In the genomic region with DNA sequence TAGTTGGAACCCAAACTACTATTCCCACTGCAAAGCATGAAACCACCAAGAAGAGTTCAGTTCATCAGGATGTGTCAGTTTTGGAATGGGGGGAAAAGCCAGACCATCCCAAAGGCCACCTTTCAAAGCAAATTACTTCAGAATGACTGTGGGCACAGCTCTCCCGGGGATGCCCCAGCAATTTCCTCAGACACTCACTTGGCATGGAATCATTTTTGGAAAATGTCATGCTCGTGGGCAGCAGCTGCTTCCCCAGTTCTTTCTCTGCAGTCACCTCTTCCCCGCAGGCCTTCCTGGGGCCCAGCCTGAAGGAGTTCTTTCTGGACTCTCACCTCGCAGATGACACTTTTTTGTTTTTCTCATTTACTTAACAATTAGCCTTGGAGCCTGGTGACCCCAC, we compare ENCODE assay signal across 16 cellular contexts.
A peak's percentile ranks its signal among the peaks of the same experiment; 100 is the strongest.
DNase-seq lines count a peak whose midpoint lies in the region; ATAC-seq and TF ChIP-seq lines count a peak whose summit lies in the region.
"Had no signal": no experiment of that assay in that cellular context is flagged by ENCODE, and none has a peak within 500 bp of the region (broad histone marks: within the 10 kb centered on the region; RNA-seq: fewer than 3 reads in every experiment).

No MANE protein-coding gene starts in this region.

- peaks cover 3% of the 10 kb centered on the region for H3K36me3 ChIP-seq in left ventricle myocardium inferior
- H3K36me3 ChIP-seq in naive thymus-derived CD4-positive, alpha-beta T cell (ENCODE audit: control insufficient read depth in 2 of 3, insufficient read depth in 3 of 3, low read length in 3 of 3): no peaks in the 10 kb centered on the region
- no peaks in the 10 kb centered on the region for H3K36me3 ChIP-seq in Caco-2 (ENCODE audit: control insufficient read depth, insufficient read depth, low read length)
- H3K36me3 ChIP-seq: BLaER1 had no signal

- no peak for ATAC-seq in right cardiac atrium
- no peak for ATAC-seq in naive thymus-derived CD4-positive, alpha-beta T cell
- no peak for ATAC-seq in WTC11
- ATAC-seq in HG02970 (IDR thresholded peaks at IDR 0.05; ENCODE audit: low FRiP score, unreplicated experiment): no peak

- no peaks in the 10 kb centered on the region for H3K27me3 Mint-ChIP-seq in naive thymus-derived CD4-positive, alpha-beta T cell
- no peaks in the 10 kb centered on the region; the same call in 1 of the 2 replicates for H3K27me3 Mint-ChIP-seq in WTC11 (ENCODE audit: low read depth)
- no peaks in the 10 kb centered on the region for H3K27me3 Mint-ChIP-seq in Caco-2 (ENCODE audit: insufficient read depth, unreplicated experiment)

- intact Hi-C loops in left ventricle myocardium inferior (cut with micrococcal nuclease) (no loop called here), right cardiac atrium (cut with DNase I) (no loop called here), Caco-2 (cut with micrococcal nuclease; ENCODE audit: unreplicated experiment) (no loop called here)
- intact Hi-C loops in naive thymus-derived CD4-positive, alpha-beta T cell (cut with micrococcal nuclease): no loop called here

- TF ChIP-seq CTCF in left ventricle myocardium inferior (IDR thresholded peaks at IDR 0.05; ENCODE audit: borderline replicate concordance): no peak
- TF ChIP-seq CTCF in WTC11 (IDR thresholded peaks at IDR 0.05): no peak
- no peak for TF ChIP-seq CTCF in Caco-2 (IDR thresholded peaks at IDR 0.05; ENCODE audit: insufficient read depth in 1 of 2, low read depth in 1 of 2, low read length in 1 of 2, severe bottlenecking in 1 of 2, unreplicated experiment in 1 of 2)

- CTCF ChIA-PET in naive thymus-derived CD4-positive, alpha-beta T cell (lab: Charles Lee): no interaction called here
- CTCF ChIA-PET in WTC11 (lab: Charles Lee): interaction anchor here (0.7 to 1.0 kb wide), 2 partner anchors 10 kb away, joined by 3 read pairs; no protein-coding TSS in a partner anchor
- CTCF ChIA-PET in Caco-2 (lab: Charles Lee): no interaction called here

- 63% methylated on average over 4 of the region's 4 CpGs for WGBS in right cardiac atrium

- H3K27ac ChIP-seq in left ventricle myocardium inferior (replicated peaks) (peak overlapping the region; percentile 8), right cardiac atrium (ENCODE audit: low read length) (no peak overlapping the region)
- no peak overlapping the region for H3K27ac ChIP-seq in naive thymus-derived CD4-positive, alpha-beta T cell (ENCODE audit: low read depth, low read length)
- H3K27ac ChIP-seq: BLaER1 had no signal

- H3K4me1 Mint-ChIP-seq in naive thymus-derived CD4-positive, alpha-beta T cell: peaks cover 0 to 48% (median 18%) of the 10 kb centered on the region in 7 donors
- H3K4me1 Mint-ChIP-seq in WTC11: peaks cover 12% of the 10 kb centered on the region
- no peaks in the 10 kb centered on the region for H3K4me1 Mint-ChIP-seq in Caco-2 (ENCODE audit: low read depth, unreplicated experiment)

- H3K27ac Mint-ChIP-seq in naive thymus-derived CD4-positive, alpha-beta T cell: peak overlapping the region in 5 of 9 donors; percentile 36 to 61 (median 49)
- H3K27ac Mint-ChIP-seq in WTC11: no peak overlapping the region
- no peak overlapping the region for H3K27ac Mint-ChIP-seq in Caco-2 (ENCODE audit: unreplicated experiment)
- H3K27ac Mint-ChIP-seq: HFFc6 had no signal

- H3K4me1 ChIP-seq in left ventricle myocardium inferior (peaks cover 49% of the 10 kb centered on the region), right cardiac atrium (ENCODE audit: control insufficient read depth, insufficient read depth, low read length) (peaks cover 4% of the 10 kb centered on the region), Caco-2 (no peaks in the 10 kb centered on the region)
- no peaks in the 10 kb centered on the region for H3K4me1 ChIP-seq in naive thymus-derived CD4-positive, alpha-beta T cell (ENCODE audit: control insufficient read depth in 2 of 2, insufficient read depth in 2 of 2, low read length in 2 of 2)
- H3K4me1 ChIP-seq: BLaER1 had no signal

- no TSS peak for BruUV-seq in Caco-2 (replicated peaks; lab: Mats Ljungman, UMichigan)

- DNase-seq in left ventricle myocardium inferior (no peak), right cardiac atrium (no peak), cerebellar cortex (ENCODE audit: low spot score) (peak; percentile 24), WTC11 (ENCODE audit: low spot score) (no peak), Caco-2 (no peak)
- no peak for DNase-seq in naive thymus-derived CD4-positive, alpha-beta T cell
- DNase-seq: 8988T, AML-193, DMS153, DMS79 treated with DMSO at 0.1 percent for 48 hours, EL, GDM1, HCEC 1CT, HFFc6 had no signal

- H3K4me3 ChIP-seq in left ventricle myocardium inferior: no peak overlapping the region
- H3K4me3 ChIP-seq in right cardiac atrium (ENCODE audit: low read length): no peak overlapping the region
- no peak overlapping the region for H3K4me3 ChIP-seq in naive thymus-derived CD4-positive, alpha-beta T cell (ENCODE audit: low read length)
- H3K4me3 ChIP-seq in Caco-2 (ENCODE audit: low read depth, low read length): no peak overlapping the region
- H3K4me3 ChIP-seq: BLaER1 had no signal

- POLR2A ChIA-PET in naive thymus-derived CD4-positive, alpha-beta T cell (lab: Charles Lee): no interaction called here
- POLR2A ChIA-PET in WTC11 (lab: Charles Lee) (no interaction called here), Caco-2 (lab: Charles Lee) (no interaction called here)

- peaks cover 0 to 49% (median 25%) of the 10 kb centered on the region in 5 donors for H3K36me3 Mint-ChIP-seq in naive thymus-derived CD4-positive, alpha-beta T cell
- H3K36me3 Mint-ChIP-seq in WTC11 (no peaks in the 10 kb centered on the region), Caco-2 (ENCODE audit: insufficient read depth, unreplicated experiment) (no peaks in the 10 kb centered on the region)

- no peak overlapping the region for H3K4me3 Mint-ChIP-seq in naive thymus-derived CD4-positive, alpha-beta T cell
- H3K4me3 Mint-ChIP-seq in WTC11 (no peak overlapping the region), Caco-2 (ENCODE audit: unreplicated experiment) (no peak overlapping the region)
- H3K4me3 Mint-ChIP-seq: HFFc6 had no signal

- H3K27me3 ChIP-seq in left ventricle myocardium inferior (ENCODE audit: low read depth) (no peaks in the 10 kb centered on the region), right cardiac atrium (ENCODE audit: control insufficient read depth, insufficient read depth) (no peaks in the 10 kb centered on the region), Caco-2 (replicated peaks; ENCODE audit: control insufficient read depth, insufficient read depth, low read length) (no peaks in the 10 kb centered on the region)
- no peaks in the 10 kb centered on the region for H3K27me3 ChIP-seq in naive thymus-derived CD4-positive, alpha-beta T cell (ENCODE audit: control insufficient read depth in 2 of 2, insufficient read depth in 2 of 2, low read length in 2 of 2)
- H3K27me3 ChIP-seq: BLaER1 had no signal

- peaks cover 0 to 6% (median 2%) of the 10 kb centered on the region in 11 donors for H3K9me3 Mint-ChIP-seq in naive thymus-derived CD4-positive, alpha-beta T cell
- H3K9me3 Mint-ChIP-seq in WTC11 (peaks cover 3% of the 10 kb centered on the region; the same call in 1 of the 2 replicates), Caco-2 (ENCODE audit: unreplicated experiment) (peaks cover 5% of the 10 kb centered on the region)
- H3K9me3 Mint-ChIP-seq: HFFc6 had no signal

- H3K9me3 ChIP-seq in left ventricle myocardium inferior (replicated peaks) (peaks cover 3% of the 10 kb centered on the region), right cardiac atrium (ENCODE audit: control insufficient read depth, low read length) (no peaks in the 10 kb centered on the region), Caco-2 (no peaks in the 10 kb centered on the region)
- H3K9me3 ChIP-seq in naive thymus-derived CD4-positive, alpha-beta T cell (ENCODE audit: control insufficient read depth in 2 of 3, low read length in 3 of 3): no peaks in the 10 kb centered on the region
- H3K9me3 ChIP-seq: BLaER1 had no signal

TF ChIP-seq in WTC11, 78 proteins besides CTCF, POLR2A, EP300 and RAD21 (continues in another document):
- no peak for TF ChIP-seq ZNF121 (CRISPR knock-in tag; IDR thresholded peaks at IDR 0.05)
- TF ChIP-seq, protein P1, sequence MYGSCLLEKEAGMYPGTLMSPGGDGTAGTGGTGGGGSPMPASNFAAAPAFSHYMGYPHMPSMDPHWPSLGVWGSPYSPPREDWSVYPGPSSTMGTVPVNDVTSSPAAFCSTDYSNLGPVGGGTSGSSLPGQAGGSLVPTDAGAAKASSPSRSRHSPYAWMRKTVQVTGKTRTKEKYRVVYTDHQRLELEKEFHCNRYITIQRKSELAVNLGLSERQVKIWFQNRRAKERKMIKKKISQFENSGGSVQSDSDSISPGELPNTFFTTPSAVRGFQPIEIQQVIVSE (CRISPR knock-in tag; IDR thresholded peaks at IDR 0.05; ENCODE audit: borderline replicate concordance): no peak
- TF ChIP-seq, protein P2, sequence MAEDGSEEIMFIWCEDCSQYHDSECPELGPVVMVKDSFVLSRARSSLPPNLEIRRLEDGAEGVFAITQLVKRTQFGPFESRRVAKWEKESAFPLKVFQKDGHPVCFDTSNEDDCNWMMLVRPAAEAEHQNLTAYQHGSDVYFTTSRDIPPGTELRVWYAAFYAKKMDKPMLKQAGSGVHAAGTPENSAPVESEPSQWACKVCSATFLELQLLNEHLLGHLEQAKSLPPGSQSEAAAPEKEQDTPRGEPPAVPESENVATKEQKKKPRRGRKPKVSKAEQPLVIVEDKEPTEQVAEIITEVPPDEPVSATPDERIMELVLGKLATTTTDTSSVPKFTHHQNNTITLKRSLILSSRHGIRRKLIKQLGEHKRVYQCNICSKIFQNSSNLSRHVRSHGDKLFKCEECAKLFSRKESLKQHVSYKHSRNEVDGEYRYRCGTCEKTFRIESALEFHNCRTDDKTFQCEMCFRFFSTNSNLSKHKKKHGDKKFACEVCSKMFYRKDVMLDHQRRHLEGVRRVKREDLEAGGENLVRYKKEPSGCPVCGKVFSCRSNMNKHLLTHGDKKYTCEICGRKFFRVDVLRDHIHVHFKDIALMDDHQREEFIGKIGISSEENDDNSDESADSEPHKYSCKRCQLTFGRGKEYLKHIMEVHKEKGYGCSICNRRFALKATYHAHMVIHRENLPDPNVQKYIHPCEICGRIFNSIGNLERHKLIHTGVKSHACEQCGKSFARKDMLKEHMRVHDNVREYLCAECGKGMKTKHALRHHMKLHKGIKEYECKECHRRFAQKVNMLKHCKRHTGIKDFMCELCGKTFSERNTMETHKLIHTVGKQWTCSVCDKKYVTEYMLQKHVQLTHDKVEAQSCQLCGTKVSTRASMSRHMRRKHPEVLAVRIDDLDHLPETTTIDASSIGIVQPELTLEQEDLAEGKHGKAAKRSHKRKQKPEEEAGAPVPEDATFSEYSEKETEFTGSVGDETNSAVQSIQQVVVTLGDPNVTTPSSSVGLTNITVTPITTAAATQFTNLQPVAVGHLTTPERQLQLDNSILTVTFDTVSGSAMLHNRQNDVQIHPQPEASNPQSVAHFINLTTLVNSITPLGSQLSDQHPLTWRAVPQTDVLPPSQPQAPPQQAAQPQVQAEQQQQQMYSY (CRISPR knock-in tag; IDR thresholded peaks at IDR 0.05): no peak
- no peak for TF ChIP-seq SP1 (CRISPR knock-in tag; conservative IDR thresholded peaks at IDR 0.05)
- no peak for TF ChIP-seq NFYB (CRISPR knock-in tag; conservative IDR thresholded peaks at IDR 0.05; ENCODE audit: low read depth)
- TF ChIP-seq ELF4 (CRISPR knock-in tag; IDR thresholded peaks at IDR 0.05; ENCODE audit: low read depth): no peak
- TF ChIP-seq NR2C2 (CRISPR knock-in tag; IDR thresholded peaks at IDR 0.05): no peak
- TF ChIP-seq TEAD4 (CRISPR knock-in tag; IDR thresholded peaks at IDR 0.05): no peak

Comparison
In these comparisons a context has a peak if more than half of its experiments do, and no peak if none do; other contexts are left out.
1. H3K27ac Mint-ChIP-seq: peak in naive thymus-derived CD4-positive, alpha-beta T cell (5 of 9); none in WTC11 (single experiment) and Caco-2 (single experiment).